ENCODE assay signal across 16 cellular contexts in the genomic region with DNA sequence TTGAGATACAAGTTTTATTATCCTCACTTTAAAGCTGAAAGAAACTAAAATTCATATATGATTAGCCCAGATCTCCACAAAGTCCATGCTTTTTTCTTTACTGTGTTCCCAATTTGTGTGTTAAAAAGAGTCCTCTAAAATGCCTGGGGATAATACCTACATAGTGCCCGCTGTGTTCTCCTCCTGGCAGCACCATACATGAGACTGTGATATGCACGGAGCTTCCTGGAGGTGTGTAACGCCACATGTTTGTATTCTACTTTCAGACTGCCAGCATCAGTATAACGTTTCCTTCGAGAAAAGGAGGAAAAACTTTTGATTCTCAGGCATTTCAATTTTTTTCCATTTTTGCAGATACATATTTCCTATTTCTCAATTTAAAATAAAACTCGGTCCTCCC.
DNase-seq lines count a peak whose midpoint lies in the region; ATAC-seq and TF ChIP-seq lines count a peak whose summit lies in the region.
"Had no signal": no experiment of that assay in that cellular context is flagged by ENCODE, and none has a peak within 500 bp of the region (broad histone marks: within the 10 kb centered on the region; RNA-seq: fewer than 3 reads in every experiment).

No MANE protein-coding gene starts in this region.

- H3K27ac ChIP-seq in CD4-positive, CD25-positive, alpha-beta regulatory T cell (ENCODE audit: insufficient read depth, low read length, poor library complexity, severe bottlenecking) = no peak overlapping the region
- no peak overlapping the region for H3K27ac ChIP-seq in naive thymus-derived CD4-positive, alpha-beta T cell (ENCODE audit: low read depth, low read length)

- no peaks in the 10 kb centered on the region for H3K9me3 ChIP-seq in CD4-positive, CD25-positive, alpha-beta regulatory T cell (ENCODE audit: control insufficient read depth in 2 of 2, low read length in 2 of 2)
- H3K9me3 ChIP-seq in naive thymus-derived CD4-positive, alpha-beta T cell (ENCODE audit: control insufficient read depth in 2 of 3, low read length in 3 of 3) = no peaks in the 10 kb centered on the region
- H3K9me3 ChIP-seq: MG63 had no signal

- peaks cover 5% of the 10 kb centered on the region for H3K4me1 ChIP-seq in CD4-positive, CD25-positive, alpha-beta regulatory T cell (ENCODE audit: control insufficient read depth, insufficient read depth, low read length, poor library complexity, severe bottlenecking)
- peaks cover 0 to 30% of the 10 kb centered on the region in 2 donors for H3K4me1 ChIP-seq in naive thymus-derived CD4-positive, alpha-beta T cell (ENCODE audit: control insufficient read depth in 2 of 2, insufficient read depth in 2 of 2, low read length in 2 of 2)

- CTCF ChIA-PET in naive thymus-derived CD4-positive, alpha-beta T cell (lab: Charles Lee) = no interaction called here

- H3K27ac Mint-ChIP-seq in CD4-positive, CD25-positive, alpha-beta regulatory T cell = peak overlapping the region in 2 of 3 donors; percentile 97 to 99
- no peak overlapping the region for H3K27ac Mint-ChIP-seq in activated naive CD8-positive, alpha-beta T cell treated with anti-CD3 and anti-CD28 coated beads, Interleukin-2, amount 10 ng/mL, durations not matched to agents 7 days and 5 days
- H3K27ac Mint-ChIP-seq in naive thymus-derived CD4-positive, alpha-beta T cell = peak overlapping the region in 8 of 9 donors; percentile 90 to 99 (median 97)

- no peak for DNase-seq in CD4-positive, CD25-positive, alpha-beta regulatory T cell
- peak; percentile 45 for DNase-seq in HT-29 (ENCODE audit: low spot score)
- DNase-seq in activated naive CD8-positive, alpha-beta T cell treated with anti-CD3 and anti-CD28 coated beads, Interleukin-2, amount 10 ng/mL, durations not matched to agents 7 days and 5 days = no peak
- DNase-seq in naive thymus-derived CD4-positive, alpha-beta T cell = no peak
- DNase-seq in GM20000 (ENCODE audit: low spot score) = no peak
- no peak for DNase-seq in anterior cingulate cortex (lab: John Stamatoyannopoulos, UW)
- DNase-seq: DMS 273 treated with DMSO at 0.1 percent for 48 hours, KG1, MG63, NCI-H1092 treated with DMSO at 0.1 percent for 48 hours, NCI-H187 treated with DMSO at 0.1 percent for 48 hours, NCI-H446 treated with DMSO at 0.1 percent for 48 hours, NCI-H82, SW 1271 had no signal

- no peak overlapping the region for H3K4me3 ChIP-seq in CD4-positive, CD25-positive, alpha-beta regulatory T cell (ENCODE audit: low read depth, low read length)
- peak overlapping the region; percentile 35 for H3K4me3 ChIP-seq in naive thymus-derived CD4-positive, alpha-beta T cell (ENCODE audit: low read length)
- H3K4me3 ChIP-seq: MG63 had no signal

- no peaks in the 10 kb centered on the region for H3K27me3 ChIP-seq in CD4-positive, CD25-positive, alpha-beta regulatory T cell (ENCODE audit: control insufficient read depth, insufficient read depth, low read length)
- H3K27me3 ChIP-seq in naive thymus-derived CD4-positive, alpha-beta T cell (ENCODE audit: control insufficient read depth in 2 of 2, insufficient read depth in 2 of 2, low read length in 2 of 2) = no peaks in the 10 kb centered on the region
- H3K27me3 ChIP-seq: MG63 had no signal

- intact Hi-C loops in naive thymus-derived CD4-positive, alpha-beta T cell (cut with micrococcal nuclease) = loop anchor here (2.0 to 5.0 kb wide), 3 partner anchors 14 to 279 kb away; no protein-coding TSS in a partner anchor

- peaks cover 6 to 36% (median 14%) of the 10 kb centered on the region in 4 donors for H3K4me1 Mint-ChIP-seq in CD4-positive, CD25-positive, alpha-beta regulatory T cell
- peaks cover 16% of the 10 kb centered on the region for H3K4me1 Mint-ChIP-seq in activated naive CD8-positive, alpha-beta T cell treated with anti-CD3 and anti-CD28 coated beads, Interleukin-2, amount 10 ng/mL, durations not matched to agents 7 days and 5 days
- H3K4me1 Mint-ChIP-seq in naive thymus-derived CD4-positive, alpha-beta T cell = peaks cover 4 to 56% (median 45%) of the 10 kb centered on the region in 7 donors

- no peak for TF ChIP-seq CTCF in GM20000 (IDR thresholded peaks at IDR 0.05; ENCODE audit: extremely low read depth, missing control alignments)

- peaks cover 0 to 4% (median 1%) of the 10 kb centered on the region in 7 donors for H3K9me3 Mint-ChIP-seq in CD4-positive, CD25-positive, alpha-beta regulatory T cell
- H3K9me3 Mint-ChIP-seq in activated naive CD8-positive, alpha-beta T cell treated with anti-CD3 and anti-CD28 coated beads, Interleukin-2, amount 10 ng/mL, durations not matched to agents 7 days and 5 days = peaks cover 4% of the 10 kb centered on the region
- peaks cover 0 to 11% (median 4%) of the 10 kb centered on the region in 11 donors for H3K9me3 Mint-ChIP-seq in naive thymus-derived CD4-positive, alpha-beta T cell

- peaks cover 6% of the 10 kb centered on the region for H3K36me3 Mint-ChIP-seq in CD4-positive, CD25-positive, alpha-beta regulatory T cell
- peaks cover 6% of the 10 kb centered on the region for H3K36me3 Mint-ChIP-seq in activated naive CD8-positive, alpha-beta T cell treated with anti-CD3 and anti-CD28 coated beads, Interleukin-2, amount 10 ng/mL, durations not matched to agents 7 days and 5 days
- peaks cover 0 to 10% (median 0%) of the 10 kb centered on the region in 5 donors for H3K36me3 Mint-ChIP-seq in naive thymus-derived CD4-positive, alpha-beta T cell

- H3K4me3 Mint-ChIP-seq in CD4-positive, CD25-positive, alpha-beta regulatory T cell = peak overlapping the region in 1 of 4 donors; percentile 8
- peak overlapping the region; percentile 79 for H3K4me3 Mint-ChIP-seq in activated naive CD8-positive, alpha-beta T cell treated with anti-CD3 and anti-CD28 coated beads, Interleukin-2, amount 10 ng/mL, durations not matched to agents 7 days and 5 days
- peak overlapping the region in 8 of 10 donors; percentile 11 to 91 (median 82) for H3K4me3 Mint-ChIP-seq in naive thymus-derived CD4-positive, alpha-beta T cell

- POLR2A ChIA-PET in activated naive CD8-positive, alpha-beta T cell treated with anti-CD3 and anti-CD28 coated beads, Interleukin-2, amount 10 ng/mL, durations not matched to agents 7 days and 5 days (lab: Charles Lee) = interaction anchor here (1.2 kb wide), 1 partner anchor 14 kb away, joined by 3 read pairs; no protein-coding TSS in a partner anchor
- POLR2A ChIA-PET in naive thymus-derived CD4-positive, alpha-beta T cell (lab: Charles Lee) = interaction anchor here (0.7 to 2.4 kb wide), 4 partner anchors 17 to 102 kb away, joined by 3 to 6 read pairs (median 3); no protein-coding TSS in a partner anchor

- ATAC-seq in CD4-positive, CD25-positive, alpha-beta regulatory T cell (ENCODE audit: low read depth in 2 of 2) = no peak
- ATAC-seq in activated naive CD8-positive, alpha-beta T cell treated with anti-CD3 and anti-CD28 coated beads, Interleukin-2, amount 10 ng/mL, durations not matched to agents 7 days and 5 days (ENCODE audit: low read depth) = no peak
- ATAC-seq in naive thymus-derived CD4-positive, alpha-beta T cell = no peak
- ATAC-seq in GM21515 (IDR thresholded peaks at IDR 0.05; ENCODE audit: unreplicated experiment) (no peak), GM18520 (IDR thresholded peaks at IDR 0.05; ENCODE audit: unreplicated experiment) (no peak)

- H3K36me3 ChIP-seq in CD4-positive, CD25-positive, alpha-beta regulatory T cell (ENCODE audit: control insufficient read depth, insufficient read depth, low read length) = no peaks in the 10 kb centered on the region
- no peaks in the 10 kb centered on the region for H3K36me3 ChIP-seq in naive thymus-derived CD4-positive, alpha-beta T cell (ENCODE audit: control insufficient read depth in 2 of 3, insufficient read depth in 3 of 3, low read length in 3 of 3)
- H3K36me3 ChIP-seq: MG63 had no signal

- H3K27me3 Mint-ChIP-seq in CD4-positive, CD25-positive, alpha-beta regulatory T cell = peaks cover 5% of the 10 kb centered on the region
- no peaks in the 10 kb centered on the region for H3K27me3 Mint-ChIP-seq in activated naive CD8-positive, alpha-beta T cell treated with anti-CD3 and anti-CD28 coated beads, Interleukin-2, amount 10 ng/mL, durations not matched to agents 7 days and 5 days
- no peaks in the 10 kb centered on the region for H3K27me3 Mint-ChIP-seq in naive thymus-derived CD4-positive, alpha-beta T cell
